Comparison of ENCODE assay signal across 8 cellular contexts in genomic region chr16:84649511-84649861, GRCh38. TPM values are rescaled to one million over a fixed set of nuclear protein-coding genes. Genes with fewer than 3 reads are reported as not detected.
DNase-seq lines count a peak whose midpoint lies in the region; ATAC-seq and TF ChIP-seq lines count a peak whose summit lies in the region.

No MANE protein-coding gene starts in this region.

- CTCF ChIA-PET in activated naive CD4-positive, alpha-beta T cell treated with anti-CD3 and anti-CD28 coated beads for 36 hours (lab: Charles Lee): interaction anchor here (1.7 kb wide), 1 partner anchor 23 kb away, joined by 6 read pairs; no protein-coding TSS in a partner anchor

- peak overlapping the region; percentile 34 for H3K27ac Mint-ChIP-seq in activated naive CD4-positive, alpha-beta T cell treated with anti-CD3 and anti-CD28 coated beads for 36 hours
- H3K27ac Mint-ChIP-seq in activated naive CD4-positive, alpha-beta T cell treated with anti-CD3 and anti-CD28 coated beads, Interleukin-2, amount 50 U/mL, for 72 hours: peak overlapping the region in 1 of 2 donors; percentile 40
- H3K27ac Mint-ChIP-seq in central memory CD8-positive, alpha-beta T cell (ENCODE audit: low read depth): peak overlapping the region; percentile 38
- H3K27ac Mint-ChIP-seq in mesothelial cell of epicardium (peak overlapping the region; percentile 43), type B pancreatic cell (peak overlapping the region; percentile 73)

- no peak for TF ChIP-seq CTCF in mesothelial cell of epicardium (IDR thresholded peaks at IDR 0.05; ENCODE audit: unreplicated experiment)
- TF ChIP-seq CTCF in type B pancreatic cell (conservative IDR thresholded peaks at IDR 0.05): no peak

- H3K4me1 Mint-ChIP-seq in activated naive CD4-positive, alpha-beta T cell treated with anti-CD3 and anti-CD28 coated beads for 36 hours (ENCODE audit: low read depth): peaks cover 51% of the 10 kb centered on the region
- peaks cover 52% of the 10 kb centered on the region for H3K4me1 Mint-ChIP-seq in central memory CD8-positive, alpha-beta T cell
- H3K4me1 Mint-ChIP-seq in mesothelial cell of epicardium (peaks cover 22% of the 10 kb centered on the region), type B pancreatic cell (ENCODE audit: unreplicated experiment) (peaks cover 16% of the 10 kb centered on the region)

- no peaks in the 10 kb centered on the region for H3K27me3 Mint-ChIP-seq in activated naive CD4-positive, alpha-beta T cell treated with anti-CD3 and anti-CD28 coated beads for 36 hours (ENCODE audit: low read depth)
- no peaks in the 10 kb centered on the region for H3K27me3 Mint-ChIP-seq in central memory CD8-positive, alpha-beta T cell
- H3K27me3 Mint-ChIP-seq in mesothelial cell of epicardium (ENCODE audit: low read depth): no peaks in the 10 kb centered on the region
- peaks cover 7% of the 10 kb centered on the region for H3K27me3 Mint-ChIP-seq in type B pancreatic cell

- ATAC-seq in activated naive CD4-positive, alpha-beta T cell treated with anti-CD3 and anti-CD28 coated beads, Interleukin-2, amount 50 U/mL, for 72 hours: no peak
- ATAC-seq in central memory CD8-positive, alpha-beta T cell (replicated peaks; ENCODE audit: extremely low read depth, poor library complexity, severe bottlenecking): no peak
- ATAC-seq in GM21390 (IDR thresholded peaks at IDR 0.05; ENCODE audit: unreplicated experiment) (no peak), GM21447 (IDR thresholded peaks at IDR 0.05; ENCODE audit: unreplicated experiment) (no peak)

- no peak for DNase-seq in activated naive CD4-positive, alpha-beta T cell treated with anti-CD3 and anti-CD28 coated beads for 36 hours
- no peak for DNase-seq in activated naive CD4-positive, alpha-beta T cell treated with anti-CD3 and anti-CD28 coated beads, Interleukin-2, amount 50 U/mL, for 72 hours (ENCODE audit: low spot score in 2 of 2)
- no peak for DNase-seq in central memory CD8-positive, alpha-beta T cell (ENCODE audit: low spot score in 2 of 2)
- DNase-seq in mesothelial cell of epicardium (ENCODE audit: low spot score in 2 of 2, unreplicated experiment in 2 of 2) (no peak), type B pancreatic cell (ENCODE audit: extremely low spot score, unreplicated experiment) (no peak), NCI-H526 (lab: John Stamatoyannopoulos, UW) (no peak)

- H3K9me3 Mint-ChIP-seq in activated naive CD4-positive, alpha-beta T cell treated with anti-CD3 and anti-CD28 coated beads for 36 hours: no peaks in the 10 kb centered on the region
- no peaks in the 10 kb centered on the region for H3K9me3 Mint-ChIP-seq in activated naive CD4-positive, alpha-beta T cell treated with anti-CD3 and anti-CD28 coated beads, Interleukin-2, amount 50 U/mL, for 72 hours
- H3K9me3 Mint-ChIP-seq in central memory CD8-positive, alpha-beta T cell: no peaks in the 10 kb centered on the region
- no peaks in the 10 kb centered on the region for H3K9me3 Mint-ChIP-seq in mesothelial cell of epicardium
- H3K9me3 Mint-ChIP-seq in type B pancreatic cell: no peaks in the 10 kb centered on the region

- H3K36me3 Mint-ChIP-seq in activated naive CD4-positive, alpha-beta T cell treated with anti-CD3 and anti-CD28 coated beads for 36 hours (ENCODE audit: low read depth): peaks cover 20% of the 10 kb centered on the region
- peaks cover 10 to 37% of the 10 kb centered on the region in 2 donors for H3K36me3 Mint-ChIP-seq in activated naive CD4-positive, alpha-beta T cell treated with anti-CD3 and anti-CD28 coated beads, Interleukin-2, amount 50 U/mL, for 72 hours
- peaks cover 30% of the 10 kb centered on the region for H3K36me3 Mint-ChIP-seq in central memory CD8-positive, alpha-beta T cell (ENCODE audit: insufficient read depth)
- H3K36me3 Mint-ChIP-seq in mesothelial cell of epicardium (peaks cover 11% of the 10 kb centered on the region), type B pancreatic cell (peaks cover 8% of the 10 kb centered on the region)

- intact Hi-C loops in activated naive CD4-positive, alpha-beta T cell treated with anti-CD3 and anti-CD28 coated beads for 36 hours (cut with micrococcal nuclease): loop anchor here (10.0 kb wide), 1 partner anchor 905 kb away; no protein-coding TSS in a partner anchor

- H3K4me3 Mint-ChIP-seq in activated naive CD4-positive, alpha-beta T cell treated with anti-CD3 and anti-CD28 coated beads for 36 hours: peak overlapping the region; percentile 76
- peak overlapping the region; percentile 76 for H3K4me3 Mint-ChIP-seq in central memory CD8-positive, alpha-beta T cell
- H3K4me3 Mint-ChIP-seq in mesothelial cell of epicardium: peak overlapping the region; percentile 74
- H3K4me3 Mint-ChIP-seq in type B pancreatic cell: peak overlapping the region; percentile 85

RNA-seq across cellular contexts. Expression of gene KLHL36, which starts 1.2 kb away (rescaled TPM):
- 10 to 100 TPM; 45.7 to 50.3 TPM for total RNA-seq in activated naive CD4-positive, alpha-beta T cell treated with anti-CD3 and anti-CD28 coated beads for 36 hours
- 10 to 100 TPM; 50.5 to 60.5 TPM for total RNA-seq in activated naive CD4-positive, alpha-beta T cell treated with anti-CD3 and anti-CD28 coated beads, Interleukin-2, amount 50 U/mL, for 72 hours
- 44.9 to 51.6 TPM (median 46.9 TPM) in 3 replicates for total RNA-seq in mesothelial cell of epicardium
- total RNA-seq in type B pancreatic cell (ENCODE audit: low replicate concordance): 40.3 and 64.7 TPM in 2 replicates

RNA-seq across cellular contexts. Expression of gene COTL1, which starts 31.6 kb away (rescaled TPM):
- total RNA-seq in activated naive CD4-positive, alpha-beta T cell treated with anti-CD3 and anti-CD28 coated beads for 36 hours: 100 to 1,000 TPM; 325 to 328 TPM
- total RNA-seq in activated naive CD4-positive, alpha-beta T cell treated with anti-CD3 and anti-CD28 coated beads, Interleukin-2, amount 50 U/mL, for 72 hours: 100 to 1,000 TPM; 277 to 583 TPM
- 106 to 116 TPM (median 106 TPM) in 3 replicates for total RNA-seq in mesothelial cell of epicardium
- 75.6 and 179 TPM in 2 replicates for total RNA-seq in type B pancreatic cell (ENCODE audit: low replicate concordance)

RNA-seq across cellular contexts. Expression of gene USP10, which starts 50.3 kb away (rescaled TPM):
- total RNA-seq in activated naive CD4-positive, alpha-beta T cell treated with anti-CD3 and anti-CD28 coated beads for 36 hours: 10 to 100 TPM; 93.9 to 95.2 TPM
- total RNA-seq in activated naive CD4-positive, alpha-beta T cell treated with anti-CD3 and anti-CD28 coated beads, Interleukin-2, amount 50 U/mL, for 72 hours: 100 to 1,000 TPM in 1 of 2 donors, 10 to 100 TPM in 1; 82.7 to 129 TPM
- total RNA-seq in mesothelial cell of epicardium (118 to 128 TPM (median 124 TPM) in 3 replicates), type B pancreatic cell (ENCODE audit: low replicate concordance) (97.7 and 110 TPM in 2 replicates)
